9 cellular contexts compared by ENCODE assay signal in genomic region chr14:64910847-64911495, GRCh38. TPM values are rescaled to one million over a fixed set of nuclear protein-coding genes. Genes with fewer than 3 reads are reported as not detected.
A peak's percentile ranks its signal among the peaks of the same experiment; 100 is the strongest.
DNase-seq lines count a peak whose midpoint lies in the region; ATAC-seq and TF ChIP-seq lines count a peak whose summit lies in the region.
"Had no signal": no experiment of that assay in that cellular context is flagged by ENCODE, and none has a peak within 500 bp of the region (broad histone marks: within the 10 kb centered on the region; RNA-seq: fewer than 3 reads in every experiment).

No MANE protein-coding gene starts in this region.

- H3K36me3 ChIP-seq in mammary epithelial cell (ENCODE audit: insufficient read depth, low read length) = no peaks in the 10 kb centered on the region

- H3K27ac ChIP-seq in mammary epithelial cell (ENCODE audit: insufficient read depth, low read depth, low read length) = no peak overlapping the region

- H3K79me2 ChIP-seq in mammary epithelial cell (ENCODE audit: insufficient read depth, low read length) = peaks cover 17% of the 10 kb centered on the region

- intact Hi-C loops in mammary epithelial cell (cut with micrococcal nuclease) = no loop called here
- intact Hi-C loops in activated T-helper 1 cell treated with anti-CD3 and anti-CD28 coated beads, Interleukin-12 subunit alpha, Interleukin-12 subunit beta, Interleukin-2, Interleukin-4 antibody, amounts not matched to agents 30 ng/mL and 10 ng/mL and 1 ng/mL, durations not matched to agents 14 hours and 24 hours and 36 hours (cut with micrococcal nuclease) = loop anchor here (5.0 kb wide), 1 partner anchor 204 kb away; no protein-coding TSS in a partner anchor

- no peak overlapping the region for H3K4me3 ChIP-seq in mammary epithelial cell (replicated peaks in 1 of 3; ENCODE audit: insufficient read depth in 1 of 3, low read depth in 2 of 3, low read length in 3 of 3)

- no TSS peak for BruUV-seq in mammary epithelial cell (replicated peaks; lab: Mats Ljungman, UMichigan)

- no peaks in the 10 kb centered on the region for H3K36me3 Mint-ChIP-seq in osteocyte (ENCODE audit: unreplicated experiment)
- H3K36me3 Mint-ChIP-seq in activated T-helper 1 cell treated with anti-CD3 and anti-CD28 coated beads, Interleukin-12 subunit alpha, Interleukin-12 subunit beta, Interleukin-2, Interleukin-4 antibody, amounts not matched to agents 30 ng/mL and 10 ng/mL and 1 ng/mL, durations not matched to agents 14 hours and 24 hours and 36 hours (ENCODE audit: low read depth) = peaks cover 7% of the 10 kb centered on the region
- H3K36me3 Mint-ChIP-seq: memory B cell had no signal

- no peak for ATAC-seq in HG03159 (IDR thresholded peaks at IDR 0.05; ENCODE audit: unreplicated experiment)

- peaks cover 18% of the 10 kb centered on the region for H3K4me1 Mint-ChIP-seq in osteocyte (ENCODE audit: unreplicated experiment)
- peaks cover 29% of the 10 kb centered on the region for H3K4me1 Mint-ChIP-seq in activated T-helper 1 cell treated with anti-CD3 and anti-CD28 coated beads, Interleukin-12 subunit alpha, Interleukin-12 subunit beta, Interleukin-2, Interleukin-4 antibody, amounts not matched to agents 30 ng/mL and 10 ng/mL and 1 ng/mL, durations not matched to agents 14 hours and 24 hours and 36 hours (ENCODE audit: low read depth)

- CTCF ChIA-PET in mammary epithelial cell (lab: Charles Lee; ENCODE audit: low non-redundant PET) = interaction anchor here (0.6 to 1.0 kb wide), 7 partner anchors 29 to 275 kb away, joined by 3 to 8 read pairs (median 3); partner anchors contain the start of gene GPX2

- TF ChIP-seq CTCF in GM10266 (IDR thresholded peaks at IDR 0.05; ENCODE audit: control insufficient read depth, insufficient read depth, low read depth, missing control alignments) (peak; percentile 39), mammary epithelial cell (conservative IDR thresholded peaks at IDR 0.05 in 1 of 2, IDR thresholded peaks at IDR 0.05 in 1 of 2; ENCODE audit: extremely low read depth in 1 of 2, insufficient read depth in 1 of 2, low read depth in 1 of 2, low read length in 2 of 2) (peak; percentile 69 to 73), osteocyte (IDR thresholded peaks at IDR 0.05) (peak; percentile 68)

- no peak overlapping the region for H3K9ac ChIP-seq in mammary epithelial cell (ENCODE audit: insufficient read depth, low read length)

- peaks cover 11% of the 10 kb centered on the region for H3K4me1 ChIP-seq in mammary epithelial cell (ENCODE audit: insufficient read depth, low read length)

- no peaks in the 10 kb centered on the region for H3K9me3 ChIP-seq in mammary epithelial cell (replicated peaks; ENCODE audit: insufficient read depth, low read length)

- in situ Hi-C loops in mammary epithelial cell (cut with MboI; ENCODE audit: low sequenced_read_pairs in 2 of 2) = no loop called here

- no peaks in the 10 kb centered on the region for H4K20me1 ChIP-seq in mammary epithelial cell (ENCODE audit: insufficient read depth, low read length)

- H3K9me3 Mint-ChIP-seq in osteocyte (ENCODE audit: unreplicated experiment) = no peaks in the 10 kb centered on the region
- H3K9me3 Mint-ChIP-seq in activated T-helper 1 cell treated with anti-CD3 and anti-CD28 coated beads, Interleukin-12 subunit alpha, Interleukin-12 subunit beta, Interleukin-2, Interleukin-4 antibody, amounts not matched to agents 30 ng/mL and 10 ng/mL and 1 ng/mL, durations not matched to agents 14 hours and 24 hours and 36 hours = peaks cover 5% of the 10 kb centered on the region
- H3K9me3 Mint-ChIP-seq: memory B cell had no signal

- dilution Hi-C loops in mammary epithelial cell (cut with HindIII; ENCODE audit: low sequenced_read_pairs) = loop anchor here (25.0 kb wide), 1 partner anchor 249 kb away; no protein-coding TSS in a partner anchor

- H3K4me3 Mint-ChIP-seq in osteocyte (ENCODE audit: unreplicated experiment) = no peak overlapping the region
- H3K4me3 Mint-ChIP-seq in activated T-helper 1 cell treated with anti-CD3 and anti-CD28 coated beads, Interleukin-12 subunit alpha, Interleukin-12 subunit beta, Interleukin-2, Interleukin-4 antibody, amounts not matched to agents 30 ng/mL and 10 ng/mL and 1 ng/mL, durations not matched to agents 14 hours and 24 hours and 36 hours = no peak overlapping the region
- H3K4me3 Mint-ChIP-seq: memory B cell had no signal

- no peaks in the 10 kb centered on the region for H3K27me3 ChIP-seq in mammary epithelial cell (ENCODE audit: insufficient read depth, low read length)

- peaks cover 40% of the 10 kb centered on the region for H3K27me3 Mint-ChIP-seq in osteocyte (ENCODE audit: unreplicated experiment)
- peaks cover 19% of the 10 kb centered on the region for H3K27me3 Mint-ChIP-seq in activated T-helper 1 cell treated with anti-CD3 and anti-CD28 coated beads, Interleukin-12 subunit alpha, Interleukin-12 subunit beta, Interleukin-2, Interleukin-4 antibody, amounts not matched to agents 30 ng/mL and 10 ng/mL and 1 ng/mL, durations not matched to agents 14 hours and 24 hours and 36 hours (ENCODE audit: insufficient read depth)

- H3K27ac Mint-ChIP-seq in osteocyte (ENCODE audit: unreplicated experiment) = no peak overlapping the region
- H3K27ac Mint-ChIP-seq in activated T-helper 1 cell treated with anti-CD3 and anti-CD28 coated beads, Interleukin-12 subunit alpha, Interleukin-12 subunit beta, Interleukin-2, Interleukin-4 antibody, amounts not matched to agents 30 ng/mL and 10 ng/mL and 1 ng/mL, durations not matched to agents 14 hours and 24 hours and 36 hours = no peak overlapping the region
- H3K27ac Mint-ChIP-seq: memory B cell had no signal

- H2AFZ ChIP-seq in mammary epithelial cell (ENCODE audit: low read depth, low read length) = no peak overlapping the region

- no peak for DNase-seq in GM10266 (ENCODE audit: extremely low spot score)
- DNase-seq in NCI-H1694 (lab: John Stamatoyannopoulos, UW) = peak; percentile 15
- no peak for DNase-seq in mammary epithelial cell
- no peak for DNase-seq in osteocyte (ENCODE audit: extremely low spot score, unreplicated experiment)
- DNase-seq in DMS153 treated with DMSO at 0.1 percent for 48 hours (lab: John Stamatoyannopoulos, UW; ENCODE audit: unreplicated experiment) = no peak
- no peak for DNase-seq in inferior parietal cortex (ENCODE audit: extremely low spot score)
- DNase-seq in activated T-helper 1 cell treated with anti-CD3 and anti-CD28 coated beads, Interleukin-12 subunit alpha, Interleukin-12 subunit beta, Interleukin-2, Interleukin-4 antibody, amounts not matched to agents 30 ng/mL and 10 ng/mL and 1 ng/mL, durations not matched to agents 14 hours and 24 hours and 36 hours (ENCODE audit: low spot score) = no peak

- H3K4me2 ChIP-seq in mammary epithelial cell (ENCODE audit: insufficient read depth, low read depth, low read length) = no peak overlapping the region

- WGBS in mammary epithelial cell (ENCODE audit: low coverage, missing lambda C conversion rate) = 10% methylated on average over 3 of the region's 3 CpGs

RNA-seq across cellular contexts. Expression of gene CHURC1, which starts 3.3 kb away (rescaled TPM):
- total RNA-seq in mammary epithelial cell (10 to 100 TPM; 49.9 to 55.7 TPM), osteocyte (51.6 and 53.1 TPM in 2 replicates)
- 38.7 TPM for polyA plus RNA-seq in mammary epithelial cell
- 1.7 TPM for polyA minus RNA-seq in mammary epithelial cell
- total RNA-seq in activated T-helper 1 cell treated with anti-CD3 and anti-CD28 coated beads, Interleukin-12 subunit alpha, Interleukin-12 subunit beta, Interleukin-2, Interleukin-4 antibody, amounts not matched to agents 30 ng/mL and 10 ng/mL and 1 ng/mL, durations not matched to agents 14 hours and 24 hours and 36 hours = 50.7 and 51.3 TPM in 2 replicates

RNA-seq across cellular contexts. Expression of gene SPTB, which starts 31.3 kb away (rescaled TPM):
- under 1 TPM; under 0.01 to 0.35 TPM for total RNA-seq in mammary epithelial cell
- 0.06 TPM for polyA plus RNA-seq in mammary epithelial cell
- polyA minus RNA-seq in mammary epithelial cell = 0.93 TPM
- 0.26 and 0.35 TPM in 2 replicates for total RNA-seq in osteocyte
- total RNA-seq in activated T-helper 1 cell treated with anti-CD3 and anti-CD28 coated beads, Interleukin-12 subunit alpha, Interleukin-12 subunit beta, Interleukin-2, Interleukin-4 antibody, amounts not matched to agents 30 ng/mL and 10 ng/mL and 1 ng/mL, durations not matched to agents 14 hours and 24 hours and 36 hours = not detected in 2 replicates

RNA-seq across cellular contexts. Expression of gene GPX2, which starts 31.6 kb away (rescaled TPM):
- total RNA-seq in mammary epithelial cell = 10 to 100 TPM; 10.3 to 22.0 TPM
- 19.8 TPM for polyA plus RNA-seq in mammary epithelial cell
- 4.7 TPM for polyA minus RNA-seq in mammary epithelial cell
- not detected in 2 replicates for total RNA-seq in osteocyte
- not detected in 2 replicates for total RNA-seq in activated T-helper 1 cell treated with anti-CD3 and anti-CD28 coated beads, Interleukin-12 subunit alpha, Interleukin-12 subunit beta, Interleukin-2, Interleukin-4 antibody, amounts not matched to agents 30 ng/mL and 10 ng/mL and 1 ng/mL, durations not matched to agents 14 hours and 24 hours and 36 hours

Comparison
In these comparisons a context has a peak if more than half of its experiments do, and no peak if none do; other contexts are left out.
1. RNA of gene GPX2, which starts 31.6 kb away (total RNA-seq): 10.3 to 22.0 TPM in mammary epithelial cell; not detected in osteocyte and not detected in activated T-helper 1 cell treated with anti-CD3 and anti-CD28 coated beads, Interleukin-12 subunit alpha, Interleukin-12 subunit beta, Interleukin-2, Interleukin-4 antibody, amounts not matched to agents 30 ng/mL and 10 ng/mL and 1 ng/mL, durations not matched to agents 14 hours and 24 hours and 36 hours; every median in the first group is over 10 times any median in the second.
2. Peak in every context shown above with its lines, with median percentiles within 50 percentile points of each other: CTCF ChIP-seq.